Comparison of ENCODE assay signal across 2 cellular contexts in genomic region chr9:77224750-77225312, GRCh38.
TF ChIP-seq lines count a peak whose summit lies in the region.

No MANE protein-coding gene starts in this region.

TF ChIP-seq in A549, 52 proteins besides CTCF, POLR2A, EP300 and RAD21 (continued from another document):
- TF ChIP-seq BCL3 (IDR thresholded peaks at IDR 0.05) (no peak), FOXS1 (CRISPR knock-in tag; IDR thresholded peaks at IDR 0.05) (no peak), TP53 (CRISPR knock-in tag; IDR thresholded peaks at IDR 0.05) (no peak)

TF ChIP-seq in GM23338, 12 proteins besides CTCF, POLR2A, EP300 and RAD21 (continued from another document):
- TF ChIP-seq ZNF462 (CRISPR knock-in tag; IDR thresholded peaks at IDR 0.05) (no peak), ZNF114 (CRISPR knock-in tag; IDR thresholded peaks at IDR 0.05) (no peak)
TF ChIP-seq in GM23338: peak in this region for 0.
